Comparison of ENCODE assay signal across 1 cellular context in genomic region chr11:59173964-59174663, GRCh38.
TF ChIP-seq lines count a peak whose summit lies in the region.

No MANE protein-coding gene starts in this region.

TF ChIP-seq in HepG2, 621 proteins besides CTCF, POLR2A, EP300 and RAD21 (continued from another document and continues in another):
- TF ChIP-seq, protein P1, sequence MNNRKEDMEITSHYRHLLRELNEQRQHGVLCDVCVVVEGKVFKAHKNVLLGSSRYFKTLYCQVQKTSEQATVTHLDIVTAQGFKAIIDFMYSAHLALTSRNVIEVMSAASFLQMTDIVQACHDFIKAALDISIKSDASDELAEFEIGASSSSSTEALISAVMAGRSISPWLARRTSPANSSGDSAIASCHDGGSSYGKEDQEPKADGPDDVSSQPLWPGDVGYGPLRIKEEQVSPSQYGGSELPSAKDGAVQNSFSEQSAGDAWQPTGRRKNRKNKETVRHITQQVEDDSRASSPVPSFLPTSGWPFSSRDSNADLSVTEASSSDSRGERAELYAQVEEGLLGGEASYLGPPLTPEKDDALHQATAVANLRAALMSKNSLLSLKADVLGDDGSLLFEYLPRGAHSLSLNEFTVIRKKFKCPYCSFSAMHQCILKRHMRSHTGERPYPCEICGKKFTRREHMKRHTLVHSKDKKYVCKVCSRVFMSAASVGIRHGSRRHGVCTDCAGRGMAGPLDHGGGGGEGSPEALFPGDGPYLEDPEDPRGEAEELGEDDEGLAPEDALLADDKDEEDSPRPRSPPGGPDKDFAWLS (CRISPR knock-in tag; IDR thresholded peaks at IDR 0.05; ENCODE audit: borderline replicate concordance): no peak
- TF ChIP-seq JUN (CRISPR knock-in tag; IDR thresholded peaks at IDR 0.05): no peak
- no peak for TF ChIP-seq DBP (CRISPR knock-in tag; IDR thresholded peaks at IDR 0.05; ENCODE audit: not compliant biosample characterization)
- no peak for TF ChIP-seq ZNF570 (CRISPR knock-in tag; IDR thresholded peaks at IDR 0.05; ENCODE audit: borderline replicate concordance)
- TF ChIP-seq ZNF546 (CRISPR knock-in tag; conservative IDR thresholded peaks at IDR 0.05): no peak
- TF ChIP-seq ZNF317 (CRISPR knock-in tag; IDR thresholded peaks at IDR 0.05): no peak
- TF ChIP-seq EED (CRISPR knock-in tag; IDR thresholded peaks at IDR 0.05): no peak
- TF ChIP-seq, protein P2, sequence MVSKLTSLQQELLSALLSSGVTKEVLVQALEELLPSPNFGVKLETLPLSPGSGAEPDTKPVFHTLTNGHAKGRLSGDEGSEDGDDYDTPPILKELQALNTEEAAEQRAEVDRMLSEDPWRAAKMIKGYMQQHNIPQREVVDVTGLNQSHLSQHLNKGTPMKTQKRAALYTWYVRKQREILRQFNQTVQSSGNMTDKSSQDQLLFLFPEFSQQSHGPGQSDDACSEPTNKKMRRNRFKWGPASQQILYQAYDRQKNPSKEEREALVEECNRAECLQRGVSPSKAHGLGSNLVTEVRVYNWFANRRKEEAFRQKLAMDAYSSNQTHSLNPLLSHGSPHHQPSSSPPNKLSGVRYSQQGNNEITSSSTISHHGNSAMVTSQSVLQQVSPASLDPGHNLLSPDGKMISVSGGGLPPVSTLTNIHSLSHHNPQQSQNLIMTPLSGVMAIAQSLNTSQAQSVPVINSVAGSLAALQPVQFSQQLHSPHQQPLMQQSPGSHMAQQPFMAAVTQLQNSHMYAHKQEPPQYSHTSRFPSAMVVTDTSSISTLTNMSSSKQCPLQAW (CRISPR knock-in tag; IDR thresholded peaks at IDR 0.05): no peak
- peak; percentile 88 for TF ChIP-seq GATAD2A (CRISPR knock-in tag; IDR thresholded peaks at IDR 0.05)
- no peak for TF ChIP-seq ZKSCAN8 (CRISPR knock-in tag; IDR thresholded peaks at IDR 0.05; ENCODE audit: borderline replicate concordance)
- TF ChIP-seq IRF2 (CRISPR knock-in tag; IDR thresholded peaks at IDR 0.05): no peak
- TF ChIP-seq NCOA1 (CRISPR knock-in tag; IDR thresholded peaks at IDR 0.05): no peak
- TF ChIP-seq YEATS4 (CRISPR knock-in tag; IDR thresholded peaks at IDR 0.05; ENCODE audit: borderline replicate concordance): no peak
- no peak for TF ChIP-seq ZNF430 (CRISPR knock-in tag; IDR thresholded peaks at IDR 0.05)
- TF ChIP-seq MYC (CRISPR knock-in tag; IDR thresholded peaks at IDR 0.05; ENCODE audit: borderline replicate concordance): no peak
- TF ChIP-seq SRSF4 (IDR thresholded peaks at IDR 0.05; ENCODE audit: low read depth, low read length, poor library complexity, severe bottlenecking): no peak
- TF ChIP-seq, protein P3, sequence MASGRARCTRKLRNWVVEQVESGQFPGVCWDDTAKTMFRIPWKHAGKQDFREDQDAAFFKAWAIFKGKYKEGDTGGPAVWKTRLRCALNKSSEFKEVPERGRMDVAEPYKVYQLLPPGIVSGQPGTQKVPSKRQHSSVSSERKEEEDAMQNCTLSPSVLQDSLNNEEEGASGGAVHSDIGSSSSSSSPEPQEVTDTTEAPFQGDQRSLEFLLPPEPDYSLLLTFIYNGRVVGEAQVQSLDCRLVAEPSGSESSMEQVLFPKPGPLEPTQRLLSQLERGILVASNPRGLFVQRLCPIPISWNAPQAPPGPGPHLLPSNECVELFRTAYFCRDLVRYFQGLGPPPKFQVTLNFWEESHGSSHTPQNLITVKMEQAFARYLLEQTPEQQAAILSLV (CRISPR knock-in tag; IDR thresholded peaks at IDR 0.05; ENCODE audit: borderline replicate concordance): no peak
- TF ChIP-seq NKX3-1 (CRISPR knock-in tag; IDR thresholded peaks at IDR 0.05): no peak
- no peak for TF ChIP-seq ZFAT (CRISPR knock-in tag; conservative IDR thresholded peaks at IDR 0.05)
- no peak for TF ChIP-seq ZNF550 (CRISPR knock-in tag; IDR thresholded peaks at IDR 0.05; ENCODE audit: borderline replicate concordance)
- no peak for TF ChIP-seq ZNF10 (CRISPR knock-in tag; IDR thresholded peaks at IDR 0.05; ENCODE audit: borderline replicate concordance, low read depth)
- TF ChIP-seq TP53 (CRISPR knock-in tag; conservative IDR thresholded peaks at IDR 0.05): no peak
- TF ChIP-seq, protein P4, sequence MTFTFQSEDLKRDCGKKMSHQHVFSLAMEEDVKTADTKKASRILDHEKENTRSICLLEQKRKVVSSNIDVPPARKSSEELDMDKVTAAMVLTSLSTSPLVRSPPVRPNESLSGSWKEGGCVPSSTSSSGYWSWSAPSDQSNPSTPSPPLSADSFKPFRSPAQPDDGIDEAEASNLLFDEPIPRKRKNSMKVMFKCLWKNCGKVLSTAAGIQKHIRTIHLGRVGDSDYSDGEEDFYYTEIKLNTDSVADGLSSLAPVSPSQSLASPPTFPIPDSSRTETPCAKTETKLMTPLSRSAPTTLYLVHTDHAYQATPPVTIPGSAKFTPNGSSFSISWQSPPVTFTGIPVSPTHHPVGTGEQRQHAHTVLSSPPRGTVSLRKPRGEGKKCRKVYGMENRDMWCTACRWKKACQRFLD (CRISPR knock-in tag; IDR thresholded peaks at IDR 0.05; ENCODE audit: borderline replicate concordance): no peak
- peak; percentile 52; the same call in 1 of the 2 replicates for TF ChIP-seq FOXK1 (CRISPR knock-in tag; IDR thresholded peaks at IDR 0.05; ENCODE audit: borderline replicate concordance, low read depth)
- TF ChIP-seq, protein P5, sequence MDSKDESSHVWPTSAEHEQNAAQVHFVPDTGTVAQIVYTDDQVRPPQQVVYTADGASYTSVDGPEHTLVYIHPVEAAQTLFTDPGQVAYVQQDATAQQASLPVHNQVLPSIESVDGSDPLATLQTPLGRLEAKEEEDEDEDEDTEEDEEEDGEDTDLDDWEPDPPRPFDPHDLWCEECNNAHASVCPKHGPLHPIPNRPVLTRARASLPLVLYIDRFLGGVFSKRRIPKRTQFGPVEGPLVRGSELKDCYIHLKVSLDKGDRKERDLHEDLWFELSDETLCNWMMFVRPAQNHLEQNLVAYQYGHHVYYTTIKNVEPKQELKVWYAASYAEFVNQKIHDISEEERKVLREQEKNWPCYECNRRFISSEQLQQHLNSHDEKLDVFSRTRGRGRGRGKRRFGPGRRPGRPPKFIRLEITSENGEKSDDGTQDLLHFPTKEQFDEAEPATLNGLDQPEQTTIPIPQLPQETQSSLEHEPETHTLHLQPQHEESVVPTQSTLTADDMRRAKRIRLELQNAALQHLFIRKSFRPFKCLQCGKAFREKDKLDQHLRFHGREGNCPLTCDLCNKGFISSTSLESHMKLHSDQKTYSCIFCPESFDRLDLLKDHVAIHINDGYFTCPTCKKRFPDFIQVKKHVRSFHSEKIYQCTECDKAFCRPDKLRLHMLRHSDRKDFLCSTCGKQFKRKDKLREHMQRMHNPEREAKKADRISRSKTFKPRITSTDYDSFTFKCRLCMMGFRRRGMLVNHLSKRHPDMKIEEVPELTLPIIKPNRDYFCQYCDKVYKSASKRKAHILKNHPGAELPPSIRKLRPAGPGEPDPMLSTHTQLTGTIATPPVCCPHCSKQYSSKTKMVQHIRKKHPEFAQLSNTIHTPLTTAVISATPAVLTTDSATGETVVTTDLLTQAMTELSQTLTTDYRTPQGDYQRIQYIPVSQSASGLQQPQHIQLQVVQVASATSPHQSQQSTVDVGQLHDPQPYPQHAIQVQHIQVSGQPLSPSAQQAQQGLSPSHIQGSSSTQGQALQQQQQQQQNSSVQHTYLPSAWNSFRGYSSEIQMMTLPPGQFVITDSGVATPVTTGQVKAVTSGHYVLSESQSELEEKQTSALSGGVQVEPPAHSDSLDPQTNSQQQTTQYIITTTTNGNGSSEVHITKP (CRISPR knock-in tag; IDR thresholded peaks at IDR 0.05; ENCODE audit: low read depth): peak; percentile 50; the same call in 1 of the 2 replicates
- TF ChIP-seq ZNF331 (CRISPR knock-in tag; IDR thresholded peaks at IDR 0.05): peak; percentile 56; the same call in 1 of the 2 replicates
- no peak for TF ChIP-seq ZNF264 (CRISPR knock-in tag; IDR thresholded peaks at IDR 0.05)
- TF ChIP-seq KAT2B (IDR thresholded peaks at IDR 0.05; ENCODE audit: borderline replicate concordance, low read depth, low read length): no peak
- TF ChIP-seq JUND (CRISPR knock-in tag; IDR thresholded peaks at IDR 0.05): no peak
- no peak for TF ChIP-seq KDM6A (CRISPR knock-in tag; IDR thresholded peaks at IDR 0.05; ENCODE audit: low read depth)
- TF ChIP-seq ZNF749 (CRISPR knock-in tag; IDR thresholded peaks at IDR 0.05; ENCODE audit: borderline replicate concordance): no peak
- TF ChIP-seq CCAR2 (optimal IDR thresholded peaks at IDR 0.05; ENCODE audit: low read depth, low read length): no peak
- TF ChIP-seq SIN3A (IDR thresholded peaks at IDR 0.05; ENCODE audit: borderline replicate concordance, low read depth, low read length): no peak
- no peak for TF ChIP-seq ZNF562 (CRISPR knock-in tag; IDR thresholded peaks at IDR 0.05; ENCODE audit: borderline replicate concordance)
- TF ChIP-seq HOXD1 (CRISPR knock-in tag; IDR thresholded peaks at IDR 0.05): no peak
- peak; percentile 95 for TF ChIP-seq RXRB (CRISPR knock-in tag; IDR thresholded peaks at IDR 0.05; ENCODE audit: borderline replicate concordance)
- TF ChIP-seq ZNF143 (CRISPR knock-in tag; IDR thresholded peaks at IDR 0.05): no peak
- TF ChIP-seq ZBTB49 (CRISPR knock-in tag; IDR thresholded peaks at IDR 0.05; ENCODE audit: borderline replicate concordance): no peak
- 0 out of 2 replicates have a peak, but pooled peaks have one; percentile 28 for TF ChIP-seq RCOR2 (CRISPR knock-in tag; IDR thresholded peaks at IDR 0.05)
- no peak for TF ChIP-seq HNRNPL (IDR thresholded peaks at IDR 0.05; ENCODE audit: low read depth, low read length)
- TF ChIP-seq TGIF2 (CRISPR knock-in tag; IDR thresholded peaks at IDR 0.05): 0 out of 2 replicates have a peak, but pooled peaks have one; percentile 64
- 0 out of 2 replicates have a peak, but pooled peaks have one; percentile 60 for TF ChIP-seq ZNF761 (CRISPR knock-in tag; conservative IDR thresholded peaks at IDR 0.05)
- TF ChIP-seq RNF2 (conservative IDR thresholded peaks at IDR 0.05; ENCODE audit: low read depth): no peak
- no peak for TF ChIP-seq MTA3 (CRISPR knock-in tag; IDR thresholded peaks at IDR 0.05)
- peak; percentile 83 for TF ChIP-seq BCL6 (CRISPR knock-in tag; IDR thresholded peaks at IDR 0.05)
- no peak for TF ChIP-seq EEA1 (CRISPR knock-in tag; IDR thresholded peaks at IDR 0.05; ENCODE audit: borderline replicate concordance)
- TF ChIP-seq ZNF512 (CRISPR knock-in tag; IDR thresholded peaks at IDR 0.05): no peak
- no peak for TF ChIP-seq MLX (CRISPR knock-in tag; IDR thresholded peaks at IDR 0.05)
